In the genomic region with DNA sequence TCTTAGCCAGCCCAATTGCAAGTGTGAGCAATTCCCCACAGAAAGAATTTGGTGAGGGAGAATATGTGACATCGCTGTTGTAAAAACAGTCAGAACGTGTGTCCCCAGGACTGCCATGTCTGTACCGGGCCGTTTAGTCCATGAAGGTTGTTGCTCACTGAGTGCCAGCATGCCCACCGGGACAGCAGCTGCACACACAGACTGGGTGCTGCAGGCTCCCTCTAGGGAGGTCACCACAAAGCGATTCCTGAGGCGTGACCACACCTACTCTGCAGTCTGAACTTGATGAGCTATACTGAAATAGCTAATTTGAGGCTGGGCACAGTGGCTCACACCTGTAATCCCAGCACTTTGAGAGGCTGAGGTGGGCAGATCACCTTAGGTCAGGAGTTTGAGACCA, we compare ENCODE assay signal across 14 cellular contexts. TPM values are rescaled to one million over a fixed set of nuclear protein-coding genes. Genes with fewer than 3 reads are reported as not detected.
DNase-seq lines count a peak whose midpoint lies in the region; ATAC-seq and TF ChIP-seq lines count a peak whose summit lies in the region.
"Had no signal": no experiment of that assay in that cellular context is flagged by ENCODE, and none has a peak within 500 bp of the region (broad histone marks: within the 10 kb centered on the region; RNA-seq: fewer than 3 reads in every experiment).

No MANE protein-coding gene starts in this region.

- H3K27me3 ChIP-seq in GM06990 (replicated peaks; ENCODE audit: control insufficient read depth, insufficient read depth, low read length): no peaks in the 10 kb centered on the region
- H3K27me3 ChIP-seq in GM23248 (replicated peaks; ENCODE audit: insufficient read depth): no peaks in the 10 kb centered on the region
- H3K27me3 ChIP-seq: heart left ventricle had no signal

- peak; percentile 47 for ATAC-seq in GM21447 (IDR thresholded peaks at IDR 0.05; ENCODE audit: unreplicated experiment)
- ATAC-seq in mucosa of descending colon: peak; percentile 55
- ATAC-seq: heart left ventricle had no signal

- H2AFZ ChIP-seq in GM23248: no peak overlapping the region

- in situ Hi-C loops in GM23248 (cut with MboI): no loop called here

- peak; percentile 26 for DNase-seq in GM06990 (ENCODE audit: extremely low read depth, insufficient read length)
- peak; percentile 16 for DNase-seq in NCI-H69 (lab: John Stamatoyannopoulos, UW)
- DNase-seq in mucosa of descending colon: no peak
- no peak for DNase-seq in GOT3 (lab: John Stamatoyannopoulos, UW)
- DNase-seq in GM23248: no peak
- DNase-seq in AML-193 (lab: John Stamatoyannopoulos, UW): no peak
- DNase-seq: activated CD4-positive, alpha-beta T cell treated with anti-CD3 and anti-CD28 coated beads for 48 hours; activated naive CD8-positive, alpha-beta T cell treated with anti-CD3 and anti-CD28 coated beads, Interleukin-2, amount 10 ng/mL, durations not matched to agents 7 days and 5 days; Caco-2; heart left ventricle; stimulated activated naive CD4-positive, alpha-beta T cell; SW 1271 had no signal

- H3K36me3 ChIP-seq in GM06990 (ENCODE audit: control insufficient read depth, insufficient read depth, low read length): no peaks in the 10 kb centered on the region
- no peaks in the 10 kb centered on the region for H3K36me3 ChIP-seq in mucosa of descending colon (ENCODE audit: low read depth)
- H3K36me3 ChIP-seq in GM23248 (ENCODE audit: low read depth): no peaks in the 10 kb centered on the region
- H3K36me3 ChIP-seq: heart left ventricle had no signal

- intact Hi-C loops in mucosa of descending colon (cut with DNase I, micrococcal nuclease): no loop called here

- H4K20me1 ChIP-seq in GM23248 (ENCODE audit: insufficient read depth): no peaks in the 10 kb centered on the region

- no peaks in the 10 kb centered on the region for H3F3A ChIP-seq in GM23248 (ENCODE audit: insufficient read depth)

- H3K9me3 ChIP-seq in mucosa of descending colon (no peaks in the 10 kb centered on the region), GM23248 (ENCODE audit: low read depth) (no peaks in the 10 kb centered on the region)
- H3K9me3 ChIP-seq: Caco-2 had no signal

- TF ChIP-seq CTCF in GM06990 (IDR thresholded peaks at IDR 0.05; ENCODE audit: insufficient read depth, low read length, poor library complexity, severe bottlenecking) (no peak), mucosa of descending colon (IDR thresholded peaks at IDR 0.05) (no peak)

- H3K9me2 ChIP-seq in GM23248 (ENCODE audit: insufficient read depth): no peaks in the 10 kb centered on the region

- H3K27ac ChIP-seq in GM23248: no peak overlapping the region
- H3K27ac ChIP-seq: heart left ventricle, RWPE1 had no signal

- no peak overlapping the region for H3K9ac ChIP-seq in GM23248

- whole genome bisulfite sequencing in GM23248 (ENCODE audit: low coverage in 1 of 2, low lambda C conversion rate in 2 of 2, missing lambda C conversion rate in 2 of 2), 2 experiments: 64% methylated on average over 7 of the region's 7 CpGs

- no peaks in the 10 kb centered on the region for H3K79me2 ChIP-seq in GM23248 (ENCODE audit: insufficient read depth)

- no peak overlapping the region for H3K4me2 ChIP-seq in GM23248 (ENCODE audit: unreplicated experiment)

- H3K4me1 ChIP-seq in mucosa of descending colon (ENCODE audit: low read depth): no peaks in the 10 kb centered on the region
- H3K4me1 ChIP-seq in GM23248 (ENCODE audit: insufficient read depth): no peaks in the 10 kb centered on the region
- H3K4me1 ChIP-seq: Caco-2 had no signal

- H3K4me3 ChIP-seq in GM06990 (replicated peaks; ENCODE audit: low read depth, low read length) (no peak overlapping the region), mucosa of descending colon (no peak overlapping the region), GM23248 (no peak overlapping the region)
- H3K4me3 ChIP-seq: heart left ventricle had no signal

RNA-seq across cellular contexts. Expression of a gene that starts 44.1 kb away (rescaled TPM):
- total RNA-seq in mucosa of descending colon: 10 to 100 TPM; 11.9 to 32.9 (median 24.4) TPM
- 13.7 and 20.2 TPM in 2 replicates for total RNA-seq in GM23248 (2014; rRNA removed; shearing (Covaris generic))
- 10.3 and 13.1 TPM in 2 replicates for polyA plus RNA-seq in GM23248 (2016; fragmentation: Nextera tagmentation; extraction: Ambion mirVana)

Comparison
In these comparisons a context has a peak if more than half of its experiments do, and no peak if none do; other contexts are left out.
1. DNase-seq: peak in GM06990 (single experiment) and NCI-H69 (single experiment); none in mucosa of descending colon (0 of 3), GOT3 (single experiment), GM23248 (single experiment) and AML-193 (0 of 2).